ENCODE assay signal across 12 cellular contexts in the genomic region with DNA sequence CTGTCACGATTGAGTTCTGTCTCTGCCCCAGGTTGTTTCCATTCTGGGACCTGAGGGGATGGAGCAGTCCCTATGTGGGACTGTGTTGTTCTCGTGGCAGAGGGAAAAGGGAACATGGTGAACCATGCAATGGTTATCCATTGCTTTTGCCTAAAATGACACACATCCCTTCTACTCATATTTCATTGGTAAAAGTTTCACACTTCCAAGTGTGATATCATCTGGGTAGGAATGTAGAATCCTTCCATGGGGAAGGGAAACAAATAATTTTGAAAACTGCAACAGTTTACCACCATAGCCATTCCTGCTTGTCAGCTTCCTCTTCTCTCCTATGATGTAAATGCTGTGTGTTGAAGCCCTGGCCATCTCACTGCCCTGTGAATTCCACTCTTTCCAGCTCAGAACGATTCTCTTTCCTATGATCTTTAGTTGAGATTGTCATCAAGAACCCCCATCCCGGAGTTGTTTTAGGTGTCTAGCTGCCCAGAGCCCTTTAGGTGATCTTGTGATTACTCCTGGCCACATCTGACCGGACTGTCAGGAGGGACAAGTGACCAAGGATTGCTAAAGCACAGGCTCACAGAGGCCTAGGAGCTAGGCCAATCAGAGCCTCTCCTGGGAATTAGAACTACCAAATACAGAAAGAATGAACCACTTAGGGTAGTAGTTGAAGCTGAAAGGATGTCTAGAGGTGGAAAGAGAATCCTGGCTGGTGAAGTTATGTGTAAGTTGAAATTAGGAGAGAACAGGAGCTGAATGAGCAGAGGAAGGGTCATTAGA.
DNase-seq lines count a peak whose midpoint lies in the region; ATAC-seq, FAIRE-seq and TF ChIP-seq lines count a peak whose summit lies in the region.
"Had no signal": no experiment of that assay in that cellular context is flagged by ENCODE, and none has a peak within 500 bp of the region (broad histone marks: within the 10 kb centered on the region; RNA-seq: fewer than 3 reads in every experiment).

No MANE protein-coding gene starts in this region.

- H4K20me1 ChIP-seq in HepG2 (ENCODE audit: insufficient read depth, low read length) = no peaks in the 10 kb centered on the region

- H3K4me2 ChIP-seq in HepG2 (ENCODE audit: low read depth, low read length) = peak overlapping the region; percentile 50

- CTCF ChIA-PET in HepG2 (lab: Yijun Ruan, JAX; ENCODE audit: low intra/inter-chr PET ratio, low total read pairs) = no interaction called here

- peak overlapping the region; percentile 72 for H2AFZ ChIP-seq in HepG2 (ENCODE audit: low read length)

- no peak for TF ChIP-seq POLR2A in HepG2 (IDR thresholded peaks at IDR 0.05; ENCODE audit: insufficient read depth in 1 of 2, low read depth in 2 of 2, low read length in 2 of 2)
- no peak for TF ChIP-seq POLR2A in right lobe of liver (IDR thresholded peaks at IDR 0.05)

- peaks cover 51% of the 10 kb centered on the region for H3K4me1 ChIP-seq in HepG2 (ENCODE audit: insufficient read depth, low read length)
- peaks cover 0 to 9% (median 0%) of the 10 kb centered on the region in 4 donors for H3K4me1 ChIP-seq in right lobe of liver

- H3K79me2 ChIP-seq in HepG2 (ENCODE audit: insufficient read depth, low read length) = no peaks in the 10 kb centered on the region

- no peak for TF ChIP-seq CTCF in HepG2 (CRISPR knock-in tag; IDR thresholded peaks at IDR 0.05)
- TF ChIP-seq CTCF in right lobe of liver (IDR thresholded peaks at IDR 0.05) = no peak
- no peak for TF ChIP-seq CTCF in astrocyte of the spinal cord (IDR thresholded peaks at IDR 0.05; ENCODE audit: low read depth, low read length)

- H3K9me3 ChIP-seq in HepG2 (ENCODE audit: low read length) (no peaks in the 10 kb centered on the region), right lobe of liver (no peaks in the 10 kb centered on the region)

- H3K4me3 ChIP-seq in HepG2 (replicated peaks in 1 of 3; ENCODE audit: insufficient read depth in 1 of 3, low read depth in 2 of 3, low read length in 3 of 3) = peak overlapping the region in 1 of 3 experiments; percentile 17; a peak in 1 of 6 replicates
- no peak overlapping the region for H3K4me3 ChIP-seq in right lobe of liver
- H3K4me3 ChIP-seq in astrocyte of the spinal cord (ENCODE audit: low read depth, low read length) = no peak overlapping the region

- DNase-seq in HepG2 (ENCODE audit: low spot score) (no peak), right lobe of liver (no peak), astrocyte of the spinal cord (ENCODE audit: low read depth, low spot score) (peak; percentile 24), kidney tubule cell (ENCODE audit: low spot score) (peak; percentile 57), SW480 (ENCODE audit: low spot score) (no peak), NCI-H1092 (lab: John Stamatoyannopoulos, UW) (no peak), SK-N-DZ (ENCODE audit: low spot score) (no peak)
- DNase-seq in stimulated activated CD4-positive, alpha-beta T cell treated with anti-CD3 and anti-CD28 coated beads, Interleukin-2, amount 100 ng/mL, for 48 hours = no peak
- DNase-seq: DMS53, NCI-H187, NCI-H774, SHP77 had no signal

- WGBS in HepG2 (ENCODE audit: low lambda C conversion rate) = 6% methylated on average over 5 of the region's 5 CpGs
- 82% methylated on average over 5 of the region's 5 CpGs for WGBS in right lobe of liver (ENCODE audit: insufficient coverage, low coverage, low lambda C conversion rate, missing lambda C conversion rate)

- POLR2A ChIA-PET in HepG2 (lab: Yijun Ruan, JAX) = interaction anchor here (0.9 to 1.0 kb wide), 2 partner anchors 30 to 163 kb away, joined by 3 read pairs; no protein-coding TSS in a partner anchor

- in situ Hi-C loops in HepG2 (cut with HindIII; ENCODE audit: extremely low pct_ligation_motif_present, low pct_unique_long_range_greater_than_20kb) = no loop called here
- in situ Hi-C loops in astrocyte of the spinal cord (cut with HindIII; ENCODE audit: low sequenced_read_pairs) = no loop called here

- TF ChIP-seq EP300 in HepG2 (IDR thresholded peaks at IDR 0.05; ENCODE audit: low read depth in 2 of 2, low read length in 2 of 2) = no peak
- no peak for TF ChIP-seq EP300 in HepG2 (CRISPR knock-in tag; IDR thresholded peaks at IDR 0.05; ENCODE audit: borderline replicate concordance)

- H3K27me3 ChIP-seq in HepG2 (ENCODE audit: control insufficient read depth in 1 of 2, insufficient read depth in 2 of 2, low read length in 2 of 2) = peaks cover 0 to 2% of the 10 kb centered on the region in 2 experiments; a peak in 1 of 5 replicates
- H3K27me3 ChIP-seq in right lobe of liver = no peaks in the 10 kb centered on the region

- TF ChIP-seq RAD21 in HepG2 (CRISPR knock-in tag; IDR thresholded peaks at IDR 0.05) = no peak

- no peaks in the 10 kb centered on the region for H3K36me3 ChIP-seq in HepG2 (replicated peaks in 1 of 2; ENCODE audit: control insufficient read depth in 1 of 2, insufficient read depth in 2 of 2, low read length in 2 of 2)
- H3K36me3 ChIP-seq in right lobe of liver = no peaks in the 10 kb centered on the region

- H3K9ac ChIP-seq in HepG2 (ENCODE audit: insufficient read depth, low read depth, low read length) = peak overlapping the region; percentile 28; the same call in 1 of the 2 replicates

- FAIRE-seq in HepG2 (lab: Jason Lieb, UNC) = no peak

- intact Hi-C loops in HepG2 (cut with micrococcal nuclease; ENCODE audit: unreplicated experiment) = no loop called here
- intact Hi-C loops in right lobe of liver (cut with DNase I) = no loop called here

- no peak overlapping the region for H3K27ac ChIP-seq in HepG2 (ENCODE audit: extremely low read length, insufficient read depth, low read length)
- H3K27ac ChIP-seq in right lobe of liver = no peak overlapping the region

- BruUV-seq in HepG2 (replicated peaks; lab: Mats Ljungman, UMichigan) = no TSS peak

- ATAC-seq in HepG2 = peak; percentile 52
- no peak for ATAC-seq in right lobe of liver

TF ChIP-seq in HepG2, 621 proteins besides CTCF, POLR2A, EP300 and RAD21:
- no peak for TF ChIP-seq SMYD3 (CRISPR knock-in tag; IDR thresholded peaks at IDR 0.05)
- no peak for TF ChIP-seq ZNF782 (CRISPR knock-in tag; IDR thresholded peaks at IDR 0.05; ENCODE audit: borderline replicate concordance)
- TF ChIP-seq ZNF773 (CRISPR knock-in tag; IDR thresholded peaks at IDR 0.05; ENCODE audit: borderline replicate concordance) = no peak
- TF ChIP-seq ZFX (CRISPR knock-in tag; IDR thresholded peaks at IDR 0.05; ENCODE audit: low read depth) = peak; percentile 39; the same call in 1 of the 2 replicates
- no peak for TF ChIP-seq TP53 (CRISPR knock-in tag; conservative IDR thresholded peaks at IDR 0.05)
- 0 out of 2 replicates have a peak, but pooled peaks have one; percentile 24 for TF ChIP-seq ZNF292 (CRISPR knock-in tag; IDR thresholded peaks at IDR 0.05; ENCODE audit: borderline replicate concordance, low read depth)
- TF ChIP-seq, protein P1, sequence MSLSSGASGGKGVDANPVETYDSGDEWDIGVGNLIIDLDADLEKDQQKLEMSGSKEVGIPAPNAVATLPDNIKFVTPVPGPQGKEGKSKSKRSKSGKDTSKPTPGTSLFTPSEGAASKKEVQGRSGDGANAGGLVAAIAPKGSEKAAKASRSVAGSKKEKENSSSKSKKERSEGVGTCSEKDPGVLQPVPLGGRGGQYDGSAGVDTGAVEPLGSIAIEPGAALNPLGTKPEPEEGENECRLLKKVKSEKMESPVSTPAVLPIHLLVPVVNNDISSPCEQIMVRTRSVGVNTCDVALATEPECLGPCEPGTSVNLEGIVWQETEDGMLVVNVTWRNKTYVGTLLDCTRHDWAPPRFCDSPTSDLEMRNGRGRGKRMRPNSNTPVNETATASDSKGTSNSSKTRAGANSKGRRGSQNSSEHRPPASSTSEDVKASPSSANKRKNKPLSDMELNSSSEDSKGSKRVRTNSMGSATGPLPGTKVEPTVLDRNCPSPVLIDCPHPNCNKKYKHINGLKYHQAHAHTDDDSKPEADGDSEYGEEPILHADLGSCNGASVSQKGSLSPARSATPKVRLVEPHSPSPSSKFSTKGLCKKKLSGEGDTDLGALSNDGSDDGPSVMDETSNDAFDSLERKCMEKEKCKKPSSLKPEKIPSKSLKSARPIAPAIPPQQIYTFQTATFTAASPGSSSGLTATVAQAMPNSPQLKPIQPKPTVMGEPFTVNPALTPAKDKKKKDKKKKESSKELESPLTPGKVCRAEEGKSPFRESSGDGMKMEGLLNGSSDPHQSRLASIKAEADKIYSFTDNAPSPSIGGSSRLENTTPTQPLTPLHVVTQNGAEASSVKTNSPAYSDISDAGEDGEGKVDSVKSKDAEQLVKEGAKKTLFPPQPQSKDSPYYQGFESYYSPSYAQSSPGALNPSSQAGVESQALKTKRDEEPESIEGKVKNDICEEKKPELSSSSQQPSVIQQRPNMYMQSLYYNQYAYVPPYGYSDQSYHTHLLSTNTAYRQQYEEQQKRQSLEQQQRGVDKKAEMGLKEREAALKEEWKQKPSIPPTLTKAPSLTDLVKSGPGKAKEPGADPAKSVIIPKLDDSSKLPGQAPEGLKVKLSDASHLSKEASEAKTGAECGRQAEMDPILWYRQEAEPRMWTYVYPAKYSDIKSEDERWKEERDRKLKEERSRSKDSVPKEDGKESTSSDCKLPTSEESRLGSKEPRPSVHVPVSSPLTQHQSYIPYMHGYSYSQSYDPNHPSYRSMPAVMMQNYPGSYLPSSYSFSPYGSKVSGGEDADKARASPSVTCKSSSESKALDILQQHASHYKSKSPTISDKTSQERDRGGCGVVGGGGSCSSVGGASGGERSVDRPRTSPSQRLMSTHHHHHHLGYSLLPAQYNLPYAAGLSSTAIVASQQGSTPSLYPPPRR (CRISPR knock-in tag; IDR thresholded peaks at IDR 0.05; ENCODE audit: borderline replicate concordance) = no peak
- 0 out of 2 replicates have a peak, but pooled peaks have one; percentile 37 for TF ChIP-seq ZFY (CRISPR knock-in tag; IDR thresholded peaks at IDR 0.05)
- no peak for TF ChIP-seq FIP1L1 (IDR thresholded peaks at IDR 0.05; ENCODE audit: borderline replicate concordance, insufficient read depth, low read depth, low read length)
- no peak for TF ChIP-seq ZNF768 (CRISPR knock-in tag; IDR thresholded peaks at IDR 0.05)

Comparison
In these comparisons a context has a peak if more than half of its experiments do, and no peak if none do; other contexts are left out.
1. DNase-seq: peak in astrocyte of the spinal cord (single experiment) and kidney tubule cell (single experiment); none in HepG2 (single experiment), right lobe of liver (0 of 3), SW480 (single experiment), NCI-H1092 (single experiment), stimulated activated CD4-positive, alpha-beta T cell treated with anti-CD3 and anti-CD28 coated beads, Interleukin-2, amount 100 ng/mL, for 48 hours (0 of 2) and SK-N-DZ (single experiment).